ENCODE assay signal across 8 cellular contexts in genomic region chr2:121080013-121080772, GRCh38.
DNase-seq lines count a peak whose midpoint lies in the region; ATAC-seq and TF ChIP-seq lines count a peak whose summit lies in the region.

No MANE protein-coding gene starts in this region.

- H3K4me1 ChIP-seq in hepatocyte (ENCODE audit: insufficient read depth), result peaks cover 4% of the 10 kb centered on the region
- peaks cover 0 to 13% (median 3%) of the 10 kb centered on the region in 6 donors for H3K4me1 ChIP-seq in spleen

- TF ChIP-seq CTCF in hepatocyte (IDR thresholded peaks at IDR 0.05; ENCODE audit: poor library complexity), result peak; percentile 86
- peak; percentile 60 to 92 (median 81) for TF ChIP-seq CTCF in spleen (IDR thresholded peaks at IDR 0.05 in 8 of 11, conservative IDR thresholded peaks at IDR 0.05 in 3 of 11)

- no peak for TF ChIP-seq POLR2A in spleen (IDR thresholded peaks at IDR 0.05)

- no peak overlapping the region for H3K4me3 ChIP-seq in hepatocyte
- H3K4me3 ChIP-seq in spleen, result no peak overlapping the region

- H3K27me3 ChIP-seq in hepatocyte (peaks cover 32% of the 10 kb centered on the region), spleen (replicated peaks in 1 of 7) (peaks cover 0 to 81% (median 14%) of the 10 kb centered on the region in 7 donors)

- no peaks in the 10 kb centered on the region for H4K20me1 ChIP-seq in hepatocyte (ENCODE audit: insufficient read depth, poor library complexity, severe bottlenecking)

- 32% methylated on average over 8 of the region's 8 CpGs for WGBS in hepatocyte (ENCODE audit: low lambda C conversion rate, missing lambda C conversion rate)
- 26 to 38% (median 29%) methylated on average over 8 of the region's 8 CpGs for WGBS in spleen, 5 donors

- no peaks in the 10 kb centered on the region for H3K36me3 ChIP-seq in hepatocyte (replicated peaks; ENCODE audit: insufficient read depth, low read depth)
- no peaks in the 10 kb centered on the region for H3K36me3 ChIP-seq in spleen

- H3K27ac ChIP-seq in hepatocyte (no peak overlapping the region), spleen (no peak overlapping the region)

- no peak overlapping the region for H2AFZ ChIP-seq in hepatocyte

- H3K9me2 ChIP-seq in hepatocyte (replicated peaks; ENCODE audit: insufficient read depth), result no peaks in the 10 kb centered on the region

- H3K4me2 ChIP-seq in hepatocyte, result no peak overlapping the region

- peak; percentile 73 for DNase-seq in DMS53 (lab: John Stamatoyannopoulos, UW)
- peak; percentile 67 for DNase-seq in HT-29 (ENCODE audit: low spot score)
- DNase-seq in RKO (ENCODE audit: low spot score), result peak; percentile 51
- peak; percentile 29 for DNase-seq in amniotic epithelial cell (ENCODE audit: low read depth)
- DNase-seq in hepatocyte (ENCODE audit: low spot score), result peak; percentile 76
- no peak for DNase-seq in spleen

- intact Hi-C loops in spleen (cut with DNase I; ENCODE audit: low total_unique reads), result no loop called here

- H3K79me2 ChIP-seq in hepatocyte, result no peaks in the 10 kb centered on the region

- ATAC-seq in GM19035 (IDR thresholded peaks at IDR 0.05; ENCODE audit: unreplicated experiment), result no peak
- no peak for ATAC-seq in GM21381 (IDR thresholded peaks at IDR 0.05; ENCODE audit: unreplicated experiment)

- no peaks in the 10 kb centered on the region for H3K9me3 ChIP-seq in hepatocyte (ENCODE audit: low read depth)
- H3K9me3 ChIP-seq in spleen, result no peaks in the 10 kb centered on the region
